ENCODE assay signal across 13 cellular contexts in genomic region chr5:91144491-91145232, GRCh38.
DNase-seq lines count a peak whose midpoint lies in the region; ATAC-seq and TF ChIP-seq lines count a peak whose summit lies in the region.
"Had no signal": no experiment of that assay in that cellular context is flagged by ENCODE, and none has a peak within 500 bp of the region (broad histone marks: within the 10 kb centered on the region; RNA-seq: fewer than 3 reads in every experiment).

No MANE protein-coding gene starts in this region.

- H3K27ac ChIP-seq in right cardiac atrium (ENCODE audit: low read length) (no peak overlapping the region), psoas muscle (peak overlapping the region; percentile 31)

- WGBS in right cardiac atrium = 35% methylated on average over 5 of the region's 5 CpGs
- WGBS in psoas muscle, 3 donors = 30 to 53% (median 33%) methylated on average over 5 of the region's 5 CpGs
- WGBS in lower leg skin, 2 donors = 42 to 47% methylated on average over 5 of the region's 5 CpGs

- no peak for TF ChIP-seq CTCF in psoas muscle (IDR thresholded peaks at IDR 0.05)
- no peak for TF ChIP-seq CTCF in lower leg skin (IDR thresholded peaks at IDR 0.05)

- peaks cover 6% of the 10 kb centered on the region for H3K27me3 Mint-ChIP-seq in activated CD4-positive, alpha-beta T cell treated with anti-CD3 and anti-CD28 coated beads, Interleukin-2, amount 10 ng/mL, durations not matched to agents 24 days and 14 days
- H3K27me3 Mint-ChIP-seq in activated T-helper 1 cell treated with anti-CD3 and anti-CD28 coated beads, Interleukin-12 subunit alpha, Interleukin-12 subunit beta, Interleukin-2, Interleukin-4 antibody, amounts not matched to agents 30 ng/mL and 10 ng/mL and 1 ng/mL, durations not matched to agents 14 hours and 24 hours and 36 hours (ENCODE audit: insufficient read depth) = peaks cover 10% of the 10 kb centered on the region
- H3K27me3 Mint-ChIP-seq: dendritic cell treated with granulocyte-macrophage colony-stimulating factor and Interleukin-4, amounts not matched to agents 40 ng/mL and 50 ng/mL, for 4 days had no signal

- no peak for DNase-seq in left ventricle myocardium superior
- DNase-seq in Right ventricle myocardium inferior (ENCODE audit: missing footprints) = no peak
- no peak for DNase-seq in right cardiac atrium
- no peak for DNase-seq in psoas muscle
- DNase-seq in ureter (ENCODE audit: low spot score) = no peak
- no peak for DNase-seq in activated CD4-positive, alpha-beta T cell treated with anti-CD3 and anti-CD28 coated beads, Interleukin-2, amount 10 ng/mL, durations not matched to agents 24 days and 14 days
- no peak for DNase-seq in activated T-helper 1 cell treated with anti-CD3 and anti-CD28 coated beads, Interleukin-12 subunit alpha, Interleukin-12 subunit beta, Interleukin-2, Interleukin-4 antibody, amounts not matched to agents 30 ng/mL and 10 ng/mL and 1 ng/mL, durations not matched to agents 14 hours and 24 hours and 36 hours (ENCODE audit: low spot score)
- DNase-seq in lower leg skin (ENCODE audit: low spot score in 2 of 2) = no peak
- DNase-seq: NCI-H2171 treated with DMSO at 0.1 percent for 48 hours; stimulated activated CD4-positive, alpha-beta T cell treated with anti-CD3 and anti-CD28 coated beads, Interleukin-4, amount 100 ng/mL, for 24 hours had no signal

- no peak overlapping the region for H3K27ac Mint-ChIP-seq in activated CD4-positive, alpha-beta T cell treated with anti-CD3 and anti-CD28 coated beads, Interleukin-2, amount 10 ng/mL, durations not matched to agents 24 days and 14 days
- no peak overlapping the region for H3K27ac Mint-ChIP-seq in activated T-helper 1 cell treated with anti-CD3 and anti-CD28 coated beads, Interleukin-12 subunit alpha, Interleukin-12 subunit beta, Interleukin-2, Interleukin-4 antibody, amounts not matched to agents 30 ng/mL and 10 ng/mL and 1 ng/mL, durations not matched to agents 14 hours and 24 hours and 36 hours
- H3K27ac Mint-ChIP-seq: dendritic cell treated with granulocyte-macrophage colony-stimulating factor and Interleukin-4, amounts not matched to agents 40 ng/mL and 50 ng/mL, for 4 days; stimulated activated memory B cell treated with anti-CD40 and anti-IgM and Interleukin-4, amounts not matched to agents 10 μg/mL and 1 μg/mL and 100 μg/mL, for 72 hours had no signal

- H3K36me3 Mint-ChIP-seq in activated CD4-positive, alpha-beta T cell treated with anti-CD3 and anti-CD28 coated beads, Interleukin-2, amount 10 ng/mL, durations not matched to agents 24 days and 14 days (ENCODE audit: low read depth) = no peaks in the 10 kb centered on the region
- H3K36me3 Mint-ChIP-seq in activated T-helper 1 cell treated with anti-CD3 and anti-CD28 coated beads, Interleukin-12 subunit alpha, Interleukin-12 subunit beta, Interleukin-2, Interleukin-4 antibody, amounts not matched to agents 30 ng/mL and 10 ng/mL and 1 ng/mL, durations not matched to agents 14 hours and 24 hours and 36 hours (ENCODE audit: low read depth) = no peaks in the 10 kb centered on the region
- H3K36me3 Mint-ChIP-seq: stimulated activated memory B cell treated with anti-CD40 and anti-IgM and Interleukin-4, amounts not matched to agents 10 μg/mL and 1 μg/mL and 100 μg/mL, for 72 hours had no signal

- no peaks in the 10 kb centered on the region for H3K9me3 Mint-ChIP-seq in activated CD4-positive, alpha-beta T cell treated with anti-CD3 and anti-CD28 coated beads, Interleukin-2, amount 10 ng/mL, durations not matched to agents 24 days and 14 days
- H3K9me3 Mint-ChIP-seq in activated T-helper 1 cell treated with anti-CD3 and anti-CD28 coated beads, Interleukin-12 subunit alpha, Interleukin-12 subunit beta, Interleukin-2, Interleukin-4 antibody, amounts not matched to agents 30 ng/mL and 10 ng/mL and 1 ng/mL, durations not matched to agents 14 hours and 24 hours and 36 hours = peaks cover 3% of the 10 kb centered on the region

- intact Hi-C loops in left ventricle myocardium superior (cut with micrococcal nuclease) (no loop called here), Right ventricle myocardium inferior (cut with DNase I) (no loop called here), right cardiac atrium (cut with DNase I) (no loop called here), psoas muscle (cut with DNase I) (no loop called here), lower leg skin (cut with DNase I; ENCODE audit: low total_unique reads) (no loop called here)
- intact Hi-C loops in activated CD4-positive, alpha-beta T cell treated with anti-CD3 and anti-CD28 coated beads, Interleukin-2, amount 10 ng/mL, durations not matched to agents 24 days and 14 days (cut with micrococcal nuclease) = no loop called here
- intact Hi-C loops in activated T-helper 1 cell treated with anti-CD3 and anti-CD28 coated beads, Interleukin-12 subunit alpha, Interleukin-12 subunit beta, Interleukin-2, Interleukin-4 antibody, amounts not matched to agents 30 ng/mL and 10 ng/mL and 1 ng/mL, durations not matched to agents 14 hours and 24 hours and 36 hours (cut with micrococcal nuclease) = no loop called here

- peak; percentile 54 for ATAC-seq in left ventricle myocardium superior
- no peak for ATAC-seq in Right ventricle myocardium inferior
- ATAC-seq in right cardiac atrium = peak in 1 of 2 donors; percentile 56
- ATAC-seq in psoas muscle = no peak
- ATAC-seq: activated CD4-positive, CD25-positive, alpha-beta regulatory T cell treated with anti-CD3 and anti-CD28 coated beads, Interleukin-2, amount 50 U/mL, for 24 hours had no signal

- no peak overlapping the region for H3K4me3 Mint-ChIP-seq in activated CD4-positive, alpha-beta T cell treated with anti-CD3 and anti-CD28 coated beads, Interleukin-2, amount 10 ng/mL, durations not matched to agents 24 days and 14 days
- no peak overlapping the region for H3K4me3 Mint-ChIP-seq in activated T-helper 1 cell treated with anti-CD3 and anti-CD28 coated beads, Interleukin-12 subunit alpha, Interleukin-12 subunit beta, Interleukin-2, Interleukin-4 antibody, amounts not matched to agents 30 ng/mL and 10 ng/mL and 1 ng/mL, durations not matched to agents 14 hours and 24 hours and 36 hours
- H3K4me3 Mint-ChIP-seq: dendritic cell treated with granulocyte-macrophage colony-stimulating factor and Interleukin-4, amounts not matched to agents 40 ng/mL and 50 ng/mL, for 4 days; stimulated activated memory B cell treated with anti-CD40 and anti-IgM and Interleukin-4, amounts not matched to agents 10 μg/mL and 1 μg/mL and 100 μg/mL, for 72 hours had no signal

- H3K27me3 ChIP-seq in right cardiac atrium (ENCODE audit: control insufficient read depth, insufficient read depth) = no peaks in the 10 kb centered on the region
- H3K27me3 ChIP-seq in psoas muscle (ENCODE audit: insufficient read depth in 3 of 3, low read length in 2 of 3) = no peaks in the 10 kb centered on the region

- TF ChIP-seq POLR2A in lower leg skin (IDR thresholded peaks at IDR 0.05) = no peak

- peak overlapping the region; percentile 22 for H3K4me3 ChIP-seq in right cardiac atrium (ENCODE audit: low read length)
- peak overlapping the region; percentile 15 for H3K4me3 ChIP-seq in psoas muscle
- no peak overlapping the region for H3K4me3 ChIP-seq in lower leg skin (ENCODE audit: low read depth, poor library complexity, severe bottlenecking)

- H3K4me1 ChIP-seq in right cardiac atrium (ENCODE audit: control insufficient read depth, insufficient read depth, low read length) = peaks cover 4% of the 10 kb centered on the region
- H3K4me1 ChIP-seq in psoas muscle = peaks cover 14% of the 10 kb centered on the region

- peaks cover 9% of the 10 kb centered on the region for H3K4me1 Mint-ChIP-seq in activated CD4-positive, alpha-beta T cell treated with anti-CD3 and anti-CD28 coated beads, Interleukin-2, amount 10 ng/mL, durations not matched to agents 24 days and 14 days
- no peaks in the 10 kb centered on the region for H3K4me1 Mint-ChIP-seq in activated T-helper 1 cell treated with anti-CD3 and anti-CD28 coated beads, Interleukin-12 subunit alpha, Interleukin-12 subunit beta, Interleukin-2, Interleukin-4 antibody, amounts not matched to agents 30 ng/mL and 10 ng/mL and 1 ng/mL, durations not matched to agents 14 hours and 24 hours and 36 hours (ENCODE audit: low read depth)
- H3K4me1 Mint-ChIP-seq: stimulated activated memory B cell treated with anti-CD40 and anti-IgM and Interleukin-4, amounts not matched to agents 10 μg/mL and 1 μg/mL and 100 μg/mL, for 72 hours had no signal

- H3K9me3 ChIP-seq in right cardiac atrium (ENCODE audit: control insufficient read depth, low read length) (no peaks in the 10 kb centered on the region), psoas muscle (no peaks in the 10 kb centered on the region)

- no peaks in the 10 kb centered on the region for H3K36me3 ChIP-seq in psoas muscle (ENCODE audit: insufficient read depth in 1 of 2, low read depth in 1 of 2)
